In genomic region chr1:37398096-37398495, GRCh38 we compare ENCODE assay signal across 9 cellular contexts.
"Had no signal": no experiment of that assay in that cellular context is flagged by ENCODE, and none has a peak within 500 bp of the region (broad histone marks: within the 10 kb centered on the region; RNA-seq: fewer than 3 reads in every experiment).

No MANE protein-coding gene starts in this region.

- H3K4me2 ChIP-seq: GM23338 had no signal

- H3K36me3 ChIP-seq: HAP-1 had no signal

- H3K9me3 ChIP-seq: HAP-1 had no signal

- H3K27ac ChIP-seq: GM23248 had no signal

- H3K4me3 Mint-ChIP-seq: GM23338, H9, HFFc6 had no signal

- H3K9me3 Mint-ChIP-seq: GM23338, H9, HFFc6 had no signal

- ATAC-seq: GM23338, HCT116 had no signal

- DNase-seq: GM23248, GOT3, H7, H9, HCEC 1CT, HFFc6 had no signal

- H3K27ac Mint-ChIP-seq: GM23338, H9, HFFc6 had no signal

- H3K9ac ChIP-seq: GM23248 had no signal

- H3K4me3 ChIP-seq: GM23248, GM23338, HAP-1 had no signal

- H2AFZ ChIP-seq: GM23248, GM23338 had no signal

- H3K4me1 ChIP-seq: HAP-1 had no signal
